Comparison of ENCODE assay signal across 11 cellular contexts in the genomic region with DNA sequence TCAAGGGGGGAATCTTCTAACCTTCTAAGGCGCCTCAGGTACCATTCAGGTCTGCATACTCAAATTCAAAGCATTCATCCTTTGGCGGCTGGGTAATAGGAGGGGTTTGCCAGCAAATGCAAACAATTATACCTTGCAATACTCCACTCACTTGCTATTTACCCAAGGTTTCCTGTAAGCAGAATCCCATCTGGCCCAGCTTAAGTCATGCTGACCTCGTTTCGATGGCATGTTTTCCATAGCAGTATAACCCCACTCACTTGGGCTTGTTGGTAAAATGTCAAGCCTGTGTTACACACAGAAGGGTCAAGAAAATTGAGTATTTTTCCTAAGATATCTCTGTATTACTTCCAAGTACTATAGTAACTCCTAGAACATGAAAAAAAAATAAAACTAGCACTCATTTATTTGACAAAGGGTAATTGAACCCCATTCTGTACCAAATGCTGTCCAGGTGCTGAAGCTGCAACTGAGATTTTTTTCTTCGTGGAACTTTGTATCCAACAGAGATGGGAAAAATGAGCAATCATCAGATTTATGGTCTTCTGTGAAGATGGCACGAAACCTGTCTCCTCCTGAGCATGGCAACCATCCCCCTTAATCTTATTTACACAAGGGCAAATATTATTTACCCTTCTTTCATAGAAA.
DNase-seq lines count a peak whose midpoint lies in the region; ATAC-seq and TF ChIP-seq lines count a peak whose summit lies in the region.
"Had no signal": no experiment of that assay in that cellular context is flagged by ENCODE, and none has a peak within 500 bp of the region (broad histone marks: within the 10 kb centered on the region; RNA-seq: fewer than 3 reads in every experiment).

No MANE protein-coding gene starts in this region.

- TF ChIP-seq CTCF in kidney epithelial cell (IDR thresholded peaks at IDR 0.05; ENCODE audit: insufficient read depth, low read length, poor library complexity, severe bottlenecking), result no peak

- ATAC-seq in HG03135 (IDR thresholded peaks at IDR 0.05; ENCODE audit: unreplicated experiment) (no peak), GM18909 (IDR thresholded peaks at IDR 0.05; ENCODE audit: poor library complexity, unreplicated experiment) (no peak)

- no peaks in the 10 kb centered on the region for H3K27me3 ChIP-seq in kidney epithelial cell (ENCODE audit: control insufficient read depth, insufficient read depth, low read length)

- no peaks in the 10 kb centered on the region for H3K36me3 ChIP-seq in kidney epithelial cell (ENCODE audit: control insufficient read depth, insufficient read depth, low read length)

- no peak overlapping the region for H3K4me3 ChIP-seq in kidney epithelial cell (ENCODE audit: low read depth, low read length)

- DNase-seq in COLO668 (lab: John Stamatoyannopoulos, UW; ENCODE audit: unreplicated experiment), result peak; percentile 17
- peak; percentile 43 for DNase-seq in HS-27A (ENCODE audit: low read depth)
- peak; percentile 6 for DNase-seq in amniotic stem cell (lab: John Stamatoyannopoulos, UW)
- peak; percentile 35 for DNase-seq in kidney epithelial cell (ENCODE audit: low read depth)
- DNase-seq in NCI-H2107 treated with DMSO at 0.1 percent for 48 hours (lab: John Stamatoyannopoulos, UW; ENCODE audit: unreplicated experiment), result no peak
- DNase-seq: activated CD8-positive, alpha-beta memory T cell treated with anti-CD3 and anti-CD28 coated beads, Interleukin-2, amount 50 U/mL, for 4 hours; activated naive CD4-positive, alpha-beta T cell treated with anti-CD3 and anti-CD28 coated beads, Interleukin-2, amount 50 U/mL, for 16 hours; occipital lobe; substantia nigra had no signal
